Comparison of ENCODE assay signal across 15 cellular contexts in genomic region chr12:1413930-1414329, GRCh38.
A peak's percentile ranks its signal among the peaks of the same experiment; 100 is the strongest.
DNase-seq lines count a peak whose midpoint lies in the region; ATAC-seq and TF ChIP-seq lines count a peak whose summit lies in the region.
"Had no signal": no experiment of that assay in that cellular context is flagged by ENCODE, and none has a peak within 500 bp of the region (broad histone marks: within the 10 kb centered on the region; RNA-seq: fewer than 3 reads in every experiment).

No MANE protein-coding gene starts in this region.

- no peak overlapping the region for H3K9ac ChIP-seq in neuronal stem cell (ENCODE audit: low read depth, low read length, poor library complexity)
- H3K9ac ChIP-seq: BLaER1 treated with 17β-estradiol and CSF1 and Interleukin-3, amounts not matched to agents 10 nM and 100 nM; KMS-11 had no signal

- no peak overlapping the region for H3K27ac Mint-ChIP-seq in GM23338
- peak overlapping the region; percentile 2 for H3K27ac Mint-ChIP-seq in activated T-helper 1 cell treated with anti-CD3 and anti-CD28 coated beads, Interleukin-12 subunit alpha, Interleukin-12 subunit beta, Interleukin-2, Interleukin-4 antibody, amounts not matched to agents 30 ng/mL and 10 ng/mL and 1 ng/mL, durations not matched to agents 14 hours and 24 hours and 36 hours
- no peak overlapping the region for H3K27ac Mint-ChIP-seq in activated CD8-positive, alpha-beta T cell treated with anti-CD3 and anti-CD28 coated beads, Interleukin-2, amount 10 ng/mL, durations not matched to agents 7 days and 5 days
- H3K27ac Mint-ChIP-seq: B cell; CD8-positive, alpha-beta T cell had no signal

- H3F3A ChIP-seq in GM23338 (replicated peaks; ENCODE audit: low read depth), result no peaks in the 10 kb centered on the region

- H3K4ac ChIP-seq in neuronal stem cell (ENCODE audit: low read length), result no peak overlapping the region

- no peak overlapping the region for H3K14ac ChIP-seq in neuronal stem cell (ENCODE audit: low read length)

- no peak overlapping the region for H2BK120ac ChIP-seq in neuronal stem cell (ENCODE audit: low read depth, low read length)

- peaks cover 8% of the 10 kb centered on the region for H3K27me3 Mint-ChIP-seq in GM23338 (ENCODE audit: insufficient read depth, low read depth, poor library complexity)
- no peaks in the 10 kb centered on the region for H3K27me3 Mint-ChIP-seq in activated T-helper 1 cell treated with anti-CD3 and anti-CD28 coated beads, Interleukin-12 subunit alpha, Interleukin-12 subunit beta, Interleukin-2, Interleukin-4 antibody, amounts not matched to agents 30 ng/mL and 10 ng/mL and 1 ng/mL, durations not matched to agents 14 hours and 24 hours and 36 hours (ENCODE audit: insufficient read depth)
- no peaks in the 10 kb centered on the region for H3K27me3 Mint-ChIP-seq in activated CD8-positive, alpha-beta T cell treated with anti-CD3 and anti-CD28 coated beads, Interleukin-2, amount 10 ng/mL, durations not matched to agents 7 days and 5 days (ENCODE audit: low read depth)
- H3K27me3 Mint-ChIP-seq: B cell had no signal

- H3K4me2 ChIP-seq in GM23338, result no peak overlapping the region
- no peak overlapping the region for H3K4me2 ChIP-seq in neuronal stem cell (ENCODE audit: insufficient read depth, low read length, poor library complexity, severe bottlenecking)
- H3K4me2 ChIP-seq: BLaER1 treated with 17β-estradiol and CSF1 and Interleukin-3, amounts not matched to agents 10 nM and 100 nM; KMS-11 had no signal

- peaks cover 10% of the 10 kb centered on the region for H3K4me1 Mint-ChIP-seq in GM23338
- no peaks in the 10 kb centered on the region for H3K4me1 Mint-ChIP-seq in activated T-helper 1 cell treated with anti-CD3 and anti-CD28 coated beads, Interleukin-12 subunit alpha, Interleukin-12 subunit beta, Interleukin-2, Interleukin-4 antibody, amounts not matched to agents 30 ng/mL and 10 ng/mL and 1 ng/mL, durations not matched to agents 14 hours and 24 hours and 36 hours (ENCODE audit: low read depth)
- H3K4me1 Mint-ChIP-seq in activated CD8-positive, alpha-beta T cell treated with anti-CD3 and anti-CD28 coated beads, Interleukin-2, amount 10 ng/mL, durations not matched to agents 7 days and 5 days (ENCODE audit: low read depth), result no peaks in the 10 kb centered on the region
- H3K4me1 Mint-ChIP-seq: B cell had no signal

- TF ChIP-seq CTCF in GM23338 (conservative IDR thresholded peaks at IDR 0.05; ENCODE audit: low read depth in 2 of 2) (no peak), HEK293 (tag by site-specific recombination; IDR thresholded peaks at IDR 0.05) (no peak)

- no peak overlapping the region for H2BK5ac ChIP-seq in neuronal stem cell (ENCODE audit: low read length)

- no peak overlapping the region for H3K4me3 Mint-ChIP-seq in GM23338
- no peak overlapping the region for H3K4me3 Mint-ChIP-seq in activated T-helper 1 cell treated with anti-CD3 and anti-CD28 coated beads, Interleukin-12 subunit alpha, Interleukin-12 subunit beta, Interleukin-2, Interleukin-4 antibody, amounts not matched to agents 30 ng/mL and 10 ng/mL and 1 ng/mL, durations not matched to agents 14 hours and 24 hours and 36 hours
- no peak overlapping the region for H3K4me3 Mint-ChIP-seq in activated CD8-positive, alpha-beta T cell treated with anti-CD3 and anti-CD28 coated beads, Interleukin-2, amount 10 ng/mL, durations not matched to agents 7 days and 5 days
- H3K4me3 Mint-ChIP-seq: B cell; CD8-positive, alpha-beta T cell had no signal

- H2BK15ac ChIP-seq in neuronal stem cell (ENCODE audit: low read length), result no peak overlapping the region

- H3K9me3 ChIP-seq in HEK293 (ENCODE audit: control insufficient read depth, insufficient read depth, low read depth, low read length) (no peaks in the 10 kb centered on the region), neuronal stem cell (replicated peaks in 1 of 2; ENCODE audit: control insufficient read depth in 2 of 2, insufficient read depth in 1 of 2, low read depth in 1 of 2, low read length in 2 of 2) (no peaks in the 10 kb centered on the region)

- POLR2A ChIA-PET in HEK293 (lab: Yijun Ruan, JAX), result no interaction called here
- POLR2A ChIA-PET in activated CD8-positive, alpha-beta T cell treated with anti-CD3 and anti-CD28 coated beads, Interleukin-2, amount 10 ng/mL, durations not matched to agents 7 days and 5 days (lab: Charles Lee), result no interaction called here

- H3K79me2 ChIP-seq in GM23338 (replicated peaks; ENCODE audit: insufficient read depth), result no peaks in the 10 kb centered on the region

- no peaks in the 10 kb centered on the region for H3K79me1 ChIP-seq in neuronal stem cell (ENCODE audit: low read depth, low read length)

- no peak overlapping the region for H3K27ac ChIP-seq in GM23338 (ENCODE audit: low read depth)
- H3K27ac ChIP-seq in HEK293 (ENCODE audit: extremely low read depth, low read depth, low read length), result no peak overlapping the region
- H3K27ac ChIP-seq in neuronal stem cell (replicated peaks; ENCODE audit: low read length), result no peak overlapping the region
- H3K27ac ChIP-seq: BLaER1 treated with 17β-estradiol and CSF1 and Interleukin-3, amounts not matched to agents 10 nM and 100 nM; KMS-11 had no signal

- peak; percentile 33 for DNase-seq in GM23338 (ENCODE audit: low spot score)
- DNase-seq in activated T-helper 1 cell treated with anti-CD3 and anti-CD28 coated beads, Interleukin-12 subunit alpha, Interleukin-12 subunit beta, Interleukin-2, Interleukin-4 antibody, amounts not matched to agents 30 ng/mL and 10 ng/mL and 1 ng/mL, durations not matched to agents 14 hours and 24 hours and 36 hours (ENCODE audit: low spot score), result no peak
- no peak for DNase-seq in neuronal stem cell (ENCODE audit: low spot score)
- DNase-seq in activated CD8-positive, alpha-beta T cell treated with anti-CD3 and anti-CD28 coated beads, Interleukin-2, amount 10 ng/mL, durations not matched to agents 7 days and 5 days, result no peak
- no peak for DNase-seq in MV-4-11 (lab: John Stamatoyannopoulos, UW)
- DNase-seq: Calu3; CD8-positive, alpha-beta T cell; DMS79 treated with DMSO at 0.1 percent for 48 hours; GOT3; H7 had no signal

- H3K4me3 ChIP-seq in GM23338, result no peak overlapping the region
- no peak overlapping the region for H3K4me3 ChIP-seq in HEK293 (ENCODE audit: low read depth, low read length)
- no peak overlapping the region for H3K4me3 ChIP-seq in neuronal stem cell (ENCODE audit: low read length in 2 of 2)
- H3K4me3 ChIP-seq: BLaER1 treated with 17β-estradiol and CSF1 and Interleukin-3, amounts not matched to agents 10 nM and 100 nM had no signal

- H4K20me1 ChIP-seq in GM23338 (replicated peaks; ENCODE audit: insufficient read depth), result no peaks in the 10 kb centered on the region; the same call in 1 of the 2 replicates
- H4K20me1 ChIP-seq: BLaER1 treated with 17β-estradiol and CSF1 and Interleukin-3, amounts not matched to agents 10 nM and 100 nM had no signal

- no peaks in the 10 kb centered on the region for H3K36me3 Mint-ChIP-seq in GM23338 (ENCODE audit: low read depth)
- peaks cover 1% of the 10 kb centered on the region for H3K36me3 Mint-ChIP-seq in activated T-helper 1 cell treated with anti-CD3 and anti-CD28 coated beads, Interleukin-12 subunit alpha, Interleukin-12 subunit beta, Interleukin-2, Interleukin-4 antibody, amounts not matched to agents 30 ng/mL and 10 ng/mL and 1 ng/mL, durations not matched to agents 14 hours and 24 hours and 36 hours (ENCODE audit: low read depth)
- no peaks in the 10 kb centered on the region for H3K36me3 Mint-ChIP-seq in activated CD8-positive, alpha-beta T cell treated with anti-CD3 and anti-CD28 coated beads, Interleukin-2, amount 10 ng/mL, durations not matched to agents 7 days and 5 days (ENCODE audit: low read depth)

- H3K36me3 ChIP-seq in GM23338 (ENCODE audit: insufficient read depth) (no peaks in the 10 kb centered on the region), HEK293 (ENCODE audit: control insufficient read depth in 2 of 2, insufficient read depth in 1 of 2, low read length in 2 of 2) (peaks cover 0 to 11% of the 10 kb centered on the region in 2 experiments; a peak in 1 of 3 replicates), neuronal stem cell (replicated peaks in 1 of 2; ENCODE audit: control insufficient read depth in 2 of 2, insufficient read depth in 2 of 2, low read length in 2 of 2) (no peaks in the 10 kb centered on the region)

- H3K9me3 Mint-ChIP-seq in GM23338, result no peaks in the 10 kb centered on the region; the same call in 2 of the 3 replicates
- no peaks in the 10 kb centered on the region for H3K9me3 Mint-ChIP-seq in activated T-helper 1 cell treated with anti-CD3 and anti-CD28 coated beads, Interleukin-12 subunit alpha, Interleukin-12 subunit beta, Interleukin-2, Interleukin-4 antibody, amounts not matched to agents 30 ng/mL and 10 ng/mL and 1 ng/mL, durations not matched to agents 14 hours and 24 hours and 36 hours
- H3K9me3 Mint-ChIP-seq in activated CD8-positive, alpha-beta T cell treated with anti-CD3 and anti-CD28 coated beads, Interleukin-2, amount 10 ng/mL, durations not matched to agents 7 days and 5 days (ENCODE audit: insufficient read depth), result no peaks in the 10 kb centered on the region
- H3K9me3 Mint-ChIP-seq: CD8-positive, alpha-beta T cell had no signal

- H3K9me2 ChIP-seq in GM23338 (ENCODE audit: insufficient read depth), result no peaks in the 10 kb centered on the region

- H3K23ac ChIP-seq in neuronal stem cell (ENCODE audit: low read depth, low read length, poor library complexity), result no peak overlapping the region

- H4K8ac ChIP-seq in neuronal stem cell (ENCODE audit: low read depth, low read length), result no peak overlapping the region

- intact Hi-C loops in activated T-helper 1 cell treated with anti-CD3 and anti-CD28 coated beads, Interleukin-12 subunit alpha, Interleukin-12 subunit beta, Interleukin-2, Interleukin-4 antibody, amounts not matched to agents 30 ng/mL and 10 ng/mL and 1 ng/mL, durations not matched to agents 14 hours and 24 hours and 36 hours (cut with micrococcal nuclease), result no loop called here

- H3K27me3 ChIP-seq in GM23338 (ENCODE audit: insufficient read depth) (peaks cover 13% of the 10 kb centered on the region), neuronal stem cell (ENCODE audit: control insufficient read depth in 3 of 3, insufficient read depth in 3 of 3, low read depth in 1 of 3, low read length in 3 of 3) (no peaks in the 10 kb centered on the region)
- H3K27me3 ChIP-seq: BLaER1 treated with 17β-estradiol and CSF1 and Interleukin-3, amounts not matched to agents 10 nM and 100 nM had no signal

- H3K4me1 ChIP-seq in GM23338 (ENCODE audit: insufficient read depth), result peaks cover 6% of the 10 kb centered on the region
- no peaks in the 10 kb centered on the region for H3K4me1 ChIP-seq in HEK293 (ENCODE audit: control insufficient read depth, insufficient read depth, low read length)
- H3K4me1 ChIP-seq in neuronal stem cell (ENCODE audit: control insufficient read depth in 2 of 2, insufficient read depth in 1 of 2, low read depth in 1 of 2, low read length in 2 of 2), result no peaks in the 10 kb centered on the region
- H3K4me1 ChIP-seq: BLaER1 treated with 17β-estradiol and CSF1 and Interleukin-3, amounts not matched to agents 10 nM and 100 nM had no signal

- no CpG with 5 or more reads among the region's 12 CpGs for WGBS in neuronal stem cell (ENCODE audit: extremely low coverage in 2 of 2, insufficient read length in 2 of 2, insufficient replicate concordance in 1 of 2), 2 donors

- CTCF ChIA-PET in HEK293 (lab: Yijun Ruan, JAX), result no interaction called here
- CTCF ChIA-PET in activated CD8-positive, alpha-beta T cell treated with anti-CD3 and anti-CD28 coated beads, Interleukin-2, amount 10 ng/mL, durations not matched to agents 7 days and 5 days (lab: Charles Lee), result no interaction called here

- peak; percentile 67; the same call in 2 of the 3 replicates for ATAC-seq in GM23338
- ATAC-seq in activated CD8-positive, alpha-beta T cell treated with anti-CD3 and anti-CD28 coated beads, Interleukin-2, amount 10 ng/mL, durations not matched to agents 7 days and 5 days, result no peak
- ATAC-seq in GM19463 (IDR thresholded peaks at IDR 0.05; ENCODE audit: unreplicated experiment), result no peak
- ATAC-seq: CD8-positive, alpha-beta T cell had no signal

- H3K18ac ChIP-seq in neuronal stem cell (ENCODE audit: low read length), result no peak overlapping the region

- H2BK12ac ChIP-seq in neuronal stem cell (ENCODE audit: low read length), result peak overlapping the region; percentile 53

- no peak overlapping the region for H2AK5ac ChIP-seq in neuronal stem cell (ENCODE audit: low read depth, low read length)

- H2AFZ ChIP-seq in GM23338 (no peak overlapping the region), neuronal stem cell (ENCODE audit: low read length) (no peak overlapping the region)

- H4K91ac ChIP-seq in neuronal stem cell (ENCODE audit: low read depth, low read length, poor library complexity), result no peak overlapping the region
